ENCODE assay signal across 11 cellular contexts in the genomic region with DNA sequence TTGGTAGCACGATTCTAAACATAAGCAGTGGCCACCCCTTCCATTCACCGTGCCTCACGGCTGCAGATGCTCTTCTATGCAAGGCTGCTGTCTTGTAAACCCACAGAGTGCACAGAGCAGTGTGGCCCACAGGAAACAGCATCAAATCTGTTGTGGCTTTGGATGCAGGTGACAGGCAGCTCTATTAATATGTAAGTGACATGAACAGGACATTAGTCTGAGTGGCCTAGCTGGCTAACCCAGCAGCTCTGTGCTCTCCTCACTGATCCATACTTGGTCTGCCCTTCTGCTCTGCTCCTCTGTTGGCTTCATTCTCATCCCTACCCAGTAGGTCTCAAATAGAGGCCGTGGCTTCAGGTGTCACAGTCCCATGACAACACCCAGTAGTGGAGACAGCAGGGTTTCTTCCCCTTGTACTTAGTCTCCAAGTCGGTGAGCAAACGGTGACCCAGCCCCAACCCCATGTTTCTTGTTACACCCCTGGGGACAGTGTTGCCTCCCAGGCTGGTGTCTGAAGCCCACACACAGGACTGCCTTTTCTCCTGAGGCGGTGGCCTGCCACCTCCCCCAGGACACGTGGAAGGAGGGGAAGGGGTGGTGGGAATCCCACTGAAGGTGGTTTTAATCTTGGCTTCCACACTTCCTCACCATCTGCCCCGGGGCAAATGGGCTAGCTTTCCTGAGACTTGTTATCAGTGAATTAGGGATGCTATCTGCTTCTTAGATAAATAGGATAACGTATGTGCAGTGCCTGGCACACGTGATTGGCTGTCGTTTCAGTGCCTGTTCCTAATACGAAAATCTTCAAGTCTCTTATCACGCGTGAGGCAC. TPM values are rescaled to one million over a fixed set of nuclear protein-coding genes. Genes with fewer than 3 reads are reported as not detected.
DNase-seq lines count a peak whose midpoint lies in the region; ATAC-seq and TF ChIP-seq lines count a peak whose summit lies in the region.
"Had no signal": no experiment of that assay in that cellular context is flagged by ENCODE, and none has a peak within 500 bp of the region (broad histone marks: within the 10 kb centered on the region; RNA-seq: fewer than 3 reads in every experiment).

No MANE protein-coding gene starts in this region.

- H3K27ac Mint-ChIP-seq in activated CD4-positive, alpha-beta T cell treated with anti-CD3 and anti-CD28 coated beads, Interleukin-2, amount 10 ng/mL, durations not matched to agents 7 days and 5 days = no peak overlapping the region
- no peak overlapping the region for H3K27ac Mint-ChIP-seq in activated B cell treated with CpG ODN at 0.5 μM for 24 hours
- no peak overlapping the region for H3K27ac Mint-ChIP-seq in stimulated activated naive CD8-positive, alpha-beta T cell treated with anti-CD3 and anti-CD28 coated beads, Interleukin-15, amount 100 ng/mL, for 72 hours
- H3K27ac Mint-ChIP-seq: natural killer cell had no signal

- no peak overlapping the region for H3K27ac ChIP-seq in ovary
- H3K27ac ChIP-seq: RWPE1 had no signal

- ATAC-seq in HG02870 (IDR thresholded peaks at IDR 0.05; ENCODE audit: unreplicated experiment) (peak; percentile 60), activated B cell treated with CpG ODN at 0.5 μM for 24 hours (ENCODE audit: low read depth) (peak; percentile 40)
- ATAC-seq in stimulated activated naive CD8-positive, alpha-beta T cell treated with anti-CD3 and anti-CD28 coated beads, Interleukin-15, amount 100 ng/mL, for 72 hours = peak; percentile 34
- ATAC-seq: K562 had no signal

- DNase-seq in activated CD4-positive, alpha-beta T cell treated with anti-CD3 and anti-CD28 coated beads, Interleukin-2, amount 10 ng/mL, durations not matched to agents 7 days and 5 days = peak; percentile 5
- DNase-seq in activated CD4-positive, alpha-beta T cell treated with anti-CD3 and anti-CD28 coated beads, Interleukin-2, amount 50 U/mL, for 4 hours = no peak
- DNase-seq in activated B cell treated with CpG ODN at 0.5 μM for 24 hours (no peak), H4 (ENCODE audit: low spot score) (no peak), hepatic stellate cell (ENCODE audit: low spot score) (no peak), ovary (no peak)
- no peak for DNase-seq in stimulated activated naive CD8-positive, alpha-beta T cell treated with anti-CD3 and anti-CD28 coated beads, Interleukin-15, amount 100 ng/mL, for 72 hours
- DNase-seq: natural killer cell had no signal

- peaks cover 2% of the 10 kb centered on the region for H3K4me1 ChIP-seq in ovary (ENCODE audit: insufficient read depth)

- no peak for TF ChIP-seq EP300 in ovary (IDR thresholded peaks at IDR 0.05)

- no peak for TF ChIP-seq POLR2A in ovary (IDR thresholded peaks at IDR 0.05)

- CTCF ChIA-PET in activated CD4-positive, alpha-beta T cell treated with anti-CD3 and anti-CD28 coated beads, Interleukin-2, amount 10 ng/mL, durations not matched to agents 7 days and 5 days (lab: Charles Lee) = no interaction called here
- CTCF ChIA-PET in activated B cell treated with CpG ODN at 0.5 μM for 24 hours (lab: Charles Lee) = interaction anchor here (1.9 kb wide), 1 partner anchor 375 kb away, joined by 6 read pairs; no protein-coding TSS in a partner anchor

- peaks cover 11% of the 10 kb centered on the region for H3K4me1 Mint-ChIP-seq in activated CD4-positive, alpha-beta T cell treated with anti-CD3 and anti-CD28 coated beads, Interleukin-2, amount 10 ng/mL, durations not matched to agents 7 days and 5 days
- peaks cover 23% of the 10 kb centered on the region for H3K4me1 Mint-ChIP-seq in activated B cell treated with CpG ODN at 0.5 μM for 24 hours
- peaks cover 62% of the 10 kb centered on the region for H3K4me1 Mint-ChIP-seq in stimulated activated naive CD8-positive, alpha-beta T cell treated with anti-CD3 and anti-CD28 coated beads, Interleukin-15, amount 100 ng/mL, for 72 hours

- 88 to 92% (median 91%) methylated on average over 15 of the region's 15 CpGs for WGBS in ovary, 3 donors

- peaks cover 65% of the 10 kb centered on the region for H3K27me3 Mint-ChIP-seq in activated CD4-positive, alpha-beta T cell treated with anti-CD3 and anti-CD28 coated beads, Interleukin-2, amount 10 ng/mL, durations not matched to agents 7 days and 5 days
- peaks cover 7% of the 10 kb centered on the region for H3K27me3 Mint-ChIP-seq in activated B cell treated with CpG ODN at 0.5 μM for 24 hours
- peaks cover 6% of the 10 kb centered on the region for H3K27me3 Mint-ChIP-seq in stimulated activated naive CD8-positive, alpha-beta T cell treated with anti-CD3 and anti-CD28 coated beads, Interleukin-15, amount 100 ng/mL, for 72 hours

- intact Hi-C loops in activated B cell treated with CpG ODN at 0.5 μM for 24 hours (cut with micrococcal nuclease) (loop anchor here (10.0 kb wide), 1 partner anchor 120 kb away; no protein-coding TSS in a partner anchor), ovary (cut with DNase I) (loop anchor here in 1 of 4 donors (10.0 kb wide), 1 partner anchor 190 kb away; no protein-coding TSS in a partner anchor)

- no peak for TF ChIP-seq CTCF in activated B cell treated with CpG ODN at 0.5 μM for 24 hours (IDR thresholded peaks at IDR 0.05)
- TF ChIP-seq CTCF in ovary (IDR thresholded peaks at IDR 0.05) = no peak

- H3K4me3 ChIP-seq in ovary = no peak overlapping the region
- H3K4me3 ChIP-seq: K562 had no signal

- POLR2A ChIA-PET in activated CD4-positive, alpha-beta T cell treated with anti-CD3 and anti-CD28 coated beads, Interleukin-2, amount 10 ng/mL, durations not matched to agents 7 days and 5 days (lab: Charles Lee) = no interaction called here
- POLR2A ChIA-PET in activated B cell treated with CpG ODN at 0.5 μM for 24 hours (lab: Charles Lee) = no interaction called here

- H3K36me3 Mint-ChIP-seq in activated CD4-positive, alpha-beta T cell treated with anti-CD3 and anti-CD28 coated beads, Interleukin-2, amount 10 ng/mL, durations not matched to agents 7 days and 5 days (ENCODE audit: low read depth) = no peaks in the 10 kb centered on the region
- H3K36me3 Mint-ChIP-seq in activated B cell treated with CpG ODN at 0.5 μM for 24 hours (ENCODE audit: low read depth) = no peaks in the 10 kb centered on the region
- H3K36me3 Mint-ChIP-seq: natural killer cell had no signal

- H3K27me3 ChIP-seq in ovary = no peaks in the 10 kb centered on the region

- no peaks in the 10 kb centered on the region for H3K9me3 ChIP-seq in ovary

- H3K9me3 Mint-ChIP-seq in activated CD4-positive, alpha-beta T cell treated with anti-CD3 and anti-CD28 coated beads, Interleukin-2, amount 10 ng/mL, durations not matched to agents 7 days and 5 days = no peaks in the 10 kb centered on the region
- no peaks in the 10 kb centered on the region for H3K9me3 Mint-ChIP-seq in activated B cell treated with CpG ODN at 0.5 μM for 24 hours
- H3K9me3 Mint-ChIP-seq in stimulated activated naive CD8-positive, alpha-beta T cell treated with anti-CD3 and anti-CD28 coated beads, Interleukin-15, amount 100 ng/mL, for 72 hours = no peaks in the 10 kb centered on the region
- H3K9me3 Mint-ChIP-seq: natural killer cell had no signal

- no peak overlapping the region for H3K4me3 Mint-ChIP-seq in activated CD4-positive, alpha-beta T cell treated with anti-CD3 and anti-CD28 coated beads, Interleukin-2, amount 10 ng/mL, durations not matched to agents 7 days and 5 days
- H3K4me3 Mint-ChIP-seq in activated B cell treated with CpG ODN at 0.5 μM for 24 hours = no peak overlapping the region
- H3K4me3 Mint-ChIP-seq in stimulated activated naive CD8-positive, alpha-beta T cell treated with anti-CD3 and anti-CD28 coated beads, Interleukin-15, amount 100 ng/mL, for 72 hours = no peak overlapping the region
- H3K4me3 Mint-ChIP-seq: natural killer cell had no signal

- no peaks in the 10 kb centered on the region for H3K36me3 ChIP-seq in ovary

RNA-seq across cellular contexts. Expression of a gene that starts 6.0 kb away (rescaled TPM):
- under 1 TPM; 0.08 to 0.17 TPM for total RNA-seq in activated CD4-positive, alpha-beta T cell treated with anti-CD3 and anti-CD28 coated beads, Interleukin-2, amount 10 ng/mL, durations not matched to agents 7 days and 5 days
- total RNA-seq in activated B cell treated with CpG ODN at 0.5 μM for 24 hours = 0.07 and 0.09 TPM in 2 replicates
- total RNA-seq in H4 (2014; rRNA removed; shearing (Covaris generic)) = 0.45 and 0.87 TPM in 2 replicates
- 10 to 100 TPM in 1 of 7 donors, 1 to 10 TPM in 6; 2.7 to 10.1 (median 5.2) TPM for total RNA-seq in ovary
- 1 to 10 TPM; 3.6 to 4.0 TPM for polyA plus RNA-seq in ovary
- polyA plus RNA-seq: K562 had no signal
